ENCODE assay signal across 31 cellular contexts in genomic region chr4:127007336-127007735, GRCh38.
"Had no signal": no experiment of that assay in that cellular context is flagged by ENCODE, and none has a peak within 500 bp of the region (broad histone marks: within the 10 kb centered on the region; RNA-seq: fewer than 3 reads in every experiment).

No MANE protein-coding gene starts in this region.

- H3K36me3 Mint-ChIP-seq: activated naive CD8-positive, alpha-beta T cell had no signal

- H3K9me3 Mint-ChIP-seq: activated B cell treated with CpG ODN at 0.5 μM for 24 hours; activated CD8-positive, alpha-beta T cell treated with anti-CD3 and anti-CD28 coated beads for 36 hours had no signal

- H3K4me1 Mint-ChIP-seq: activated B cell treated with CpG ODN at 0.5 μM for 24 hours; activated T-helper 17 cell treated with anti-CD3 and anti-CD28 coated beads, Interleukin-2, amount 50 U/mL, for 72 hours; T-helper 17 cell had no signal

- H3K9me3 ChIP-seq: adrenal gland, body of pancreas, esophagus squamous epithelium, gastroesophageal sphincter had no signal

- ATAC-seq: activated CD4-positive, CD25-positive, alpha-beta regulatory T cell treated with anti-CD3 and anti-CD28 coated beads, Interleukin-2, amount 50 U/mL, for 24 hours; activated CD8-positive, alpha-beta T cell treated with anti-CD3 and anti-CD28 coated beads for 36 hours; activated T-cell treated with anti-CD3 and anti-CD28 coated beads, Interleukin-2, amount 50 U/mL, for 4 hours; activated T-helper 17 cell treated with anti-CD3 and anti-CD28 coated beads, Interleukin-2, amount 50 U/mL, for 72 hours; body of pancreas; gastroesophageal sphincter; T-helper 17 cell had no signal

- H3K4me3 ChIP-seq: adrenal gland, body of pancreas, esophagus squamous epithelium, gastroesophageal sphincter had no signal

- H3K4me3 Mint-ChIP-seq: activated B cell treated with CpG ODN at 0.5 μM for 24 hours; activated CD8-positive, alpha-beta T cell treated with anti-CD3 and anti-CD28 coated beads for 36 hours; activated naive CD8-positive, alpha-beta T cell; activated T-cell treated with anti-CD3 and anti-CD28 coated beads, Interleukin-2, amount 50 U/mL, for 4 hours; activated T-helper 17 cell treated with anti-CD3 and anti-CD28 coated beads, Interleukin-2, amount 50 U/mL, for 72 hours; T-helper 17 cell; T-helper 2 cell treated with Interferon-gamma antibody and Interleukin-4, amounts not matched to agents 5 μg/mL and 100 μg/mL, for 36 hours had no signal

- H3K36me3 ChIP-seq: adrenal gland, esophagus squamous epithelium, gastroesophageal sphincter, WERI-Rb-1 had no signal

- DNase-seq: activated B cell treated with CpG ODN at 0.5 μM for 24 hours; activated CD4-positive, alpha-beta T cell treated with anti-CD3 and anti-CD28 coated beads for 48 hours; activated CD4-positive, alpha-beta T cell treated with anti-CD3 and anti-CD28 coated beads, Interleukin-2, amount 50 U/mL, for 1 hour; activated CD4-positive, alpha-beta T cell treated with anti-CD3 and anti-CD28 coated beads, Interleukin-2, amount 50 U/mL, for 48 hours; activated CD8-positive, alpha-beta memory T cell treated with anti-CD3 and anti-CD28 coated beads for 24 hours; activated CD8-positive, alpha-beta T cell treated with anti-CD3 and anti-CD28 coated beads for 36 hours; activated effector memory CD4-positive, alpha-beta T cell treated with Interleukin-2 at 50 U/mL for 16 hours; activated gamma-delta T cell treated with Interleukin-2 at 50 U/mL for 16 hours; activated naive CD4-positive, alpha-beta T cell treated with anti-CD3 and anti-CD28 coated beads, Interleukin-2, amount 50 U/mL, for 16 hours; activated naive CD4-positive, alpha-beta T cell treated with Interleukin-2 at 50 U/mL for 16 hours; activated T-cell treated with anti-CD3 and anti-CD28 coated beads, Interleukin-2, amount 50 U/mL, for 4 hours; adrenal gland; amygdala; aorta; body of pancreas; caudate nucleus; cortex of kidney; dermis blood vessel endothelial cell; effector CD4-positive, alpha-beta T cell; esophagus squamous epithelium; foreskin melanocyte; T-helper 1 cell; T-helper 17 cell; T1000; WERI-Rb-1 had no signal

- H3K27me3 Mint-ChIP-seq: activated B cell treated with CpG ODN at 0.5 μM for 24 hours; activated CD8-positive, alpha-beta T cell treated with anti-CD3 and anti-CD28 coated beads for 36 hours; activated naive CD8-positive, alpha-beta T cell; activated T-helper 17 cell treated with anti-CD3 and anti-CD28 coated beads, Interleukin-2, amount 50 U/mL, for 72 hours; T-helper 17 cell had no signal

- H3K27ac ChIP-seq: adrenal gland, body of pancreas, epithelial cell of prostate, esophagus squamous epithelium, gastroesophageal sphincter, WERI-Rb-1 had no signal

- H3K27ac Mint-ChIP-seq: activated B cell treated with CpG ODN at 0.5 μM for 24 hours; activated CD8-positive, alpha-beta T cell treated with anti-CD3 and anti-CD28 coated beads for 36 hours; activated naive CD8-positive, alpha-beta T cell; activated T-helper 17 cell treated with anti-CD3 and anti-CD28 coated beads, Interleukin-2, amount 50 U/mL, for 72 hours; T-helper 17 cell; T-helper 2 cell treated with Interferon-gamma antibody and Interleukin-4, amounts not matched to agents 5 μg/mL and 100 μg/mL, for 36 hours had no signal

- H3K4me1 ChIP-seq: adrenal gland, body of pancreas, esophagus squamous epithelium, gastroesophageal sphincter had no signal

- H3K27me3 ChIP-seq: adrenal gland, body of pancreas, gastroesophageal sphincter had no signal
